ENCODE assay signal across 8 cellular contexts in genomic region chr17:18363021-18363941, GRCh38. TPM values are rescaled to one million over a fixed set of nuclear protein-coding genes. Genes with fewer than 3 reads are reported as not detected.
DNase-seq lines count a peak whose midpoint lies in the region; ATAC-seq and TF ChIP-seq lines count a peak whose summit lies in the region.

Gene SHMT1 (minus strand): TSS chr17:18363550. CDS start chr17:18355981, 7,569 bp downstream.

- H3K4me3 Mint-ChIP-seq in IgD-negative memory B cell, result peak within 1 kb of the TSS; percentile 89 to 98 (median 94)

- no peaks in the 10 kb centered on the region for H3K36me3 Mint-ChIP-seq in IgD-negative memory B cell

- H3K4me3 ChIP-seq in PC-3 (ENCODE audit: low read length), result peak within 1 kb of the TSS; percentile 84
- H3K4me3 ChIP-seq in epithelial cell of proximal tubule (ENCODE audit: low read depth, low read length), result peak within 1 kb of the TSS; percentile 85
- H3K4me3 ChIP-seq in mucosa of rectum (ENCODE audit: low read length in 2 of 2), result peak within 1 kb of the TSS; percentile 86 to 88

- intact Hi-C loops in PC-3 (cut with micrococcal nuclease), result no loop called here

- H3K79me2 ChIP-seq in PC-3 (ENCODE audit: low read length), result peaks cover 38% of the 10 kb centered on the region

- no peaks in the 10 kb centered on the region for H3K36me3 ChIP-seq in PC-3 (ENCODE audit: low read depth, low read length)
- H3K36me3 ChIP-seq in mucosa of rectum (ENCODE audit: control insufficient read depth in 2 of 2, insufficient read depth in 2 of 2, low read length in 2 of 2), result no peaks in the 10 kb centered on the region

- H3K4me1 Mint-ChIP-seq in IgD-negative memory B cell, result peaks cover 8 to 19% (median 17%) of the 10 kb centered on the region in 3 donors

- H3K9me3 Mint-ChIP-seq in IgD-negative memory B cell, result no peaks in the 10 kb centered on the region

- H3K27me3 ChIP-seq in PC-3 (ENCODE audit: low read length) (no peaks in the 10 kb centered on the region), mucosa of rectum (ENCODE audit: control insufficient read depth in 2 of 2, insufficient read depth in 2 of 2, low read length in 2 of 2) (no peaks in the 10 kb centered on the region)

- CTCF ChIA-PET in PC-3 (lab: Charles Lee), result interaction anchor here (0.6 kb wide), 1 partner anchor 235 kb away, joined by 3 read pairs; no protein-coding TSS in a partner anchor

- DNase-seq in DMS153 treated with DMSO at 0.1 percent for 48 hours (lab: John Stamatoyannopoulos, UW; ENCODE audit: unreplicated experiment), result peak; percentile 43
- DNase-seq in PC-3, result peak; percentile 97
- peak; percentile 91 for DNase-seq in activated T-cell treated with anti-CD3 and anti-CD28 coated beads, Interleukin-2, amount 50 U/mL, for 1 hour
- peak; percentile 16 for DNase-seq in epithelial cell of proximal tubule (ENCODE audit: low read depth)
- peak; percentile 63 to 78 for DNase-seq in stimulated activated CD8-positive, alpha-beta memory T cell treated with anti-CD3 and anti-CD28 coated beads, Interleukin-4, amount 100 ng/mL, for 4 hours (ENCODE audit: low read depth in 2 of 2, low spot score in 1 of 2)

- H3F3A ChIP-seq in PC-3 (ENCODE audit: low read length, unreplicated experiment), result no peaks in the 10 kb centered on the region

- peak within 1 kb of the TSS; percentile 83 for H3K4me2 ChIP-seq in PC-3 (ENCODE audit: low read length)

- no TSS peak for BruUV-seq in PC-3 (replicated peaks; lab: Mats Ljungman, UMichigan)

- ATAC-seq in GM21529 (IDR thresholded peaks at IDR 0.05; ENCODE audit: unreplicated experiment), result peak; percentile 99
- ATAC-seq in PC-3, result peak; percentile 99

- no peaks in the 10 kb centered on the region for H3K9me2 ChIP-seq in PC-3 (replicated peaks; ENCODE audit: low read length)

- peak within 1 kb of the TSS; percentile 80 for H2AFZ ChIP-seq in PC-3 (ENCODE audit: low read length)

- no peak within 1 kb of the TSS for H3K27ac ChIP-seq in PC-3 (ENCODE audit: low read length)
- H3K27ac ChIP-seq in mucosa of rectum (ENCODE audit: low read depth in 2 of 2, low read length in 2 of 2), result peak within 1 kb of the TSS; percentile 48 to 66

- peak within 1 kb of the TSS; percentile 69 for H3K9ac ChIP-seq in PC-3 (ENCODE audit: low read length)
- peak within 1 kb of the TSS; percentile 69 to 70 for H3K9ac ChIP-seq in mucosa of rectum (ENCODE audit: low read depth in 1 of 2, low read length in 2 of 2)

- H3K9me3 ChIP-seq in PC-3 (ENCODE audit: low read length) (no peaks in the 10 kb centered on the region), mucosa of rectum (ENCODE audit: control insufficient read depth in 2 of 2, low read length in 2 of 2) (no peaks in the 10 kb centered on the region)

- POLR2A ChIA-PET in PC-3 (lab: Charles Lee; ENCODE audit: unreplicated experiment), result no interaction called here

- H3K4me1 ChIP-seq in PC-3 (ENCODE audit: insufficient read depth, low read length), result peaks cover 7% of the 10 kb centered on the region
- H3K4me1 ChIP-seq in mucosa of rectum (ENCODE audit: control insufficient read depth in 2 of 2, insufficient read depth in 2 of 2, low read length in 2 of 2), result peaks cover 6 to 8% of the 10 kb centered on the region in 2 donors

- peaks cover under 1% of the 10 kb centered on the region for H3K27me3 Mint-ChIP-seq in IgD-negative memory B cell

- H3K27ac Mint-ChIP-seq in IgD-negative memory B cell, result peak within 1 kb of the TSS; percentile 70 to 89 (median 74)

- TF ChIP-seq CTCF in PC-3 (conservative IDR thresholded peaks at IDR 0.05; ENCODE audit: low read depth, low read length), result no peak
- no peak for TF ChIP-seq CTCF in epithelial cell of proximal tubule (conservative IDR thresholded peaks at IDR 0.05; ENCODE audit: low read depth, low read length)

- H4K20me1 ChIP-seq in PC-3 (ENCODE audit: low read length), result no peaks in the 10 kb centered on the region; the same call in 1 of the 2 replicates

RNA-seq across cellular contexts. Expression of gene SHMT1, which starts in this region (rescaled TPM):
- 18.9 TPM for polyA plus RNA-seq in IgD-negative memory B cell
- total RNA-seq in PC-3 (2014; rRNA removed) (60.6 and 61.5 TPM in 2 replicates), epithelial cell of proximal tubule (21.2 and 76.5 TPM in 2 replicates)

Comparison
In these comparisons a context has a peak if more than half of its experiments do, and no peak if none do; other contexts are left out.
1. DNase-seq: peak in every context shown above with its lines; median percentile 97 in PC-3; 91 in activated T-cell treated with anti-CD3 and anti-CD28 coated beads, Interleukin-2, amount 50 U/mL, for 1 hour; 70 in stimulated activated CD8-positive, alpha-beta memory T cell treated with anti-CD3 and anti-CD28 coated beads, Interleukin-4, amount 100 ng/mL, for 4 hours; 43 in DMS153 treated with DMSO at 0.1 percent for 48 hours; 16 in epithelial cell of proximal tubule.